1 cellular context compared by ENCODE assay signal in genomic region chr19:798415-799075, GRCh38.
TF ChIP-seq lines count a peak whose summit lies in the region.

No MANE protein-coding gene starts in this region.

TF ChIP-seq in IMR-90, 13 proteins besides CTCF, POLR2A, EP300 and RAD21:
- TF ChIP-seq MAFK (IDR thresholded peaks at IDR 0.05; ENCODE audit: low read depth, low read length) (no peak), RFX5 (IDR thresholded peaks at IDR 0.05; ENCODE audit: low read depth, low read length) (no peak), CHD1 (IDR thresholded peaks at IDR 0.05; ENCODE audit: low read depth, low read length) (peak; percentile 26; the same call in 1 of the 2 replicates), RCOR1 (IDR thresholded peaks at IDR 0.05; ENCODE audit: insufficient replicate concordance, low read length) (no peak), BHLHE40 (IDR thresholded peaks at IDR 0.05; ENCODE audit: low read depth, low read length) (no peak), MXI1 (IDR thresholded peaks at IDR 0.05; ENCODE audit: borderline replicate concordance, low read depth, low read length) (no peak), NFE2L2 (IDR thresholded peaks at IDR 0.05; ENCODE audit: low read depth, low read length) (no peak)
